8 cellular contexts compared by ENCODE assay signal in genomic region chr2:121284424-121285076, GRCh38. TPM values are rescaled to one million over a fixed set of nuclear protein-coding genes. Genes with fewer than 3 reads are reported as not detected.
DNase-seq lines count a peak whose midpoint lies in the region; ATAC-seq and TF ChIP-seq lines count a peak whose summit lies in the region.

No MANE protein-coding gene starts in this region.

- H3K4me1 ChIP-seq in HUES48 (ENCODE audit: control insufficient read depth, insufficient read depth, low read length) (peaks cover 4% of the 10 kb centered on the region; the same call in 1 of the 2 replicates), SJCRH30 (no peaks in the 10 kb centered on the region)

- H3K27me3 Mint-ChIP-seq in dendritic cell treated with granulocyte-macrophage colony-stimulating factor and Interleukin-4, amounts not matched to agents 40 ng/mL and 50 ng/mL, for 4 days, result peaks cover 50% of the 10 kb centered on the region
- H3K27me3 Mint-ChIP-seq in natural killer cell (ENCODE audit: low read depth in 2 of 2), result peaks cover 20 to 30% of the 10 kb centered on the region in 2 donors

- H3K27ac Mint-ChIP-seq in dendritic cell treated with granulocyte-macrophage colony-stimulating factor and Interleukin-4, amounts not matched to agents 40 ng/mL and 50 ng/mL, for 4 days, result no peak overlapping the region
- no peak overlapping the region for H3K27ac Mint-ChIP-seq in natural killer cell

- no peak for DNase-seq in natural killer cell
- DNase-seq in NOMO-1 (lab: John Stamatoyannopoulos, UW; ENCODE audit: unreplicated experiment in 2 of 2), result no peak
- no peak for DNase-seq in stimulated activated CD4-positive, alpha-beta T cell treated with anti-CD3 and anti-CD28 coated beads, Interleukin-4, amount 100 ng/mL, for 24 hours
- DNase-seq in SJCRH30, result no peak

- peak; percentile 34 for ATAC-seq in GM18498 (IDR thresholded peaks at IDR 0.05; ENCODE audit: unreplicated experiment)
- peak; percentile 30 to 41 (median 38) for ATAC-seq in natural killer cell
- ATAC-seq in HG02678 (IDR thresholded peaks at IDR 0.05; ENCODE audit: unreplicated experiment), result no peak

- H3K27ac ChIP-seq in HUES48 (ENCODE audit: low read depth, low read length) (no peak overlapping the region), SJCRH30 (no peak overlapping the region)

- peak overlapping the region; percentile 62 for H3K4me3 Mint-ChIP-seq in dendritic cell treated with granulocyte-macrophage colony-stimulating factor and Interleukin-4, amounts not matched to agents 40 ng/mL and 50 ng/mL, for 4 days
- H3K4me3 Mint-ChIP-seq in natural killer cell, result peak overlapping the region; percentile 79

- peaks cover 78% of the 10 kb centered on the region for H3K4me1 Mint-ChIP-seq in dendritic cell treated with granulocyte-macrophage colony-stimulating factor and Interleukin-4, amounts not matched to agents 40 ng/mL and 50 ng/mL, for 4 days (ENCODE audit: low read depth)
- peaks cover 5 to 17% of the 10 kb centered on the region in 2 donors for H3K4me1 Mint-ChIP-seq in natural killer cell

- H3K4me3 ChIP-seq in HUES48 (ENCODE audit: low read depth, low read length), result peak overlapping the region; percentile 64
- no peak overlapping the region for H3K4me3 ChIP-seq in SJCRH30

- no peak overlapping the region for H3K9ac ChIP-seq in HUES48 (ENCODE audit: low read depth, low read length)

- H3K27me3 ChIP-seq in HUES48 (ENCODE audit: control insufficient read depth, insufficient read depth, low read length), result peaks cover 38% of the 10 kb centered on the region
- H3K27me3 ChIP-seq in SJCRH30, result no peaks in the 10 kb centered on the region

- H3K36me3 ChIP-seq in HUES48 (ENCODE audit: control insufficient read depth, insufficient read depth, low read length) (no peaks in the 10 kb centered on the region), SJCRH30 (no peaks in the 10 kb centered on the region)

- H3K9me3 Mint-ChIP-seq in dendritic cell treated with granulocyte-macrophage colony-stimulating factor and Interleukin-4, amounts not matched to agents 40 ng/mL and 50 ng/mL, for 4 days, result no peaks in the 10 kb centered on the region
- H3K9me3 Mint-ChIP-seq in natural killer cell, result no peaks in the 10 kb centered on the region

- no peaks in the 10 kb centered on the region for H3K36me3 Mint-ChIP-seq in dendritic cell treated with granulocyte-macrophage colony-stimulating factor and Interleukin-4, amounts not matched to agents 40 ng/mL and 50 ng/mL, for 4 days (ENCODE audit: low read depth)
- H3K36me3 Mint-ChIP-seq in natural killer cell, result no peaks in the 10 kb centered on the region

- intact Hi-C loops in dendritic cell treated with granulocyte-macrophage colony-stimulating factor and Interleukin-4, amounts not matched to agents 40 ng/mL and 50 ng/mL, for 4 days (cut with micrococcal nuclease), result loop anchor here (5.0 to 10.0 kb wide), 2 partner anchors 90 to 248 kb away; partner anchors contain the start of gene RNU4ATAC
- intact Hi-C loops in natural killer cell (cut with micrococcal nuclease), result no loop called here

- TF ChIP-seq CTCF in natural killer cell (IDR thresholded peaks at IDR 0.05), result no peak

- H3K9me3 ChIP-seq in HUES48 (ENCODE audit: control insufficient read depth, insufficient read depth, low read length), result no peaks in the 10 kb centered on the region
- no peaks in the 10 kb centered on the region for H3K9me3 ChIP-seq in SJCRH30 (replicated peaks)

RNA-seq across cellular contexts. Expression of gene TFCP2L1, which starts 0.5 kb away (rescaled TPM):
- 1 to 10 TPM in 1 of 3 donors, under 1 TPM in 2; 0.72 to 1.8 (median 0.85) TPM for total RNA-seq in natural killer cell
- 0.05 and 0.08 TPM in 2 replicates for total RNA-seq in SJCRH30 (2014; rRNA removed; shearing (Covaris generic))
